Comparison of ENCODE assay signal across 8 cellular contexts in the genomic region with DNA sequence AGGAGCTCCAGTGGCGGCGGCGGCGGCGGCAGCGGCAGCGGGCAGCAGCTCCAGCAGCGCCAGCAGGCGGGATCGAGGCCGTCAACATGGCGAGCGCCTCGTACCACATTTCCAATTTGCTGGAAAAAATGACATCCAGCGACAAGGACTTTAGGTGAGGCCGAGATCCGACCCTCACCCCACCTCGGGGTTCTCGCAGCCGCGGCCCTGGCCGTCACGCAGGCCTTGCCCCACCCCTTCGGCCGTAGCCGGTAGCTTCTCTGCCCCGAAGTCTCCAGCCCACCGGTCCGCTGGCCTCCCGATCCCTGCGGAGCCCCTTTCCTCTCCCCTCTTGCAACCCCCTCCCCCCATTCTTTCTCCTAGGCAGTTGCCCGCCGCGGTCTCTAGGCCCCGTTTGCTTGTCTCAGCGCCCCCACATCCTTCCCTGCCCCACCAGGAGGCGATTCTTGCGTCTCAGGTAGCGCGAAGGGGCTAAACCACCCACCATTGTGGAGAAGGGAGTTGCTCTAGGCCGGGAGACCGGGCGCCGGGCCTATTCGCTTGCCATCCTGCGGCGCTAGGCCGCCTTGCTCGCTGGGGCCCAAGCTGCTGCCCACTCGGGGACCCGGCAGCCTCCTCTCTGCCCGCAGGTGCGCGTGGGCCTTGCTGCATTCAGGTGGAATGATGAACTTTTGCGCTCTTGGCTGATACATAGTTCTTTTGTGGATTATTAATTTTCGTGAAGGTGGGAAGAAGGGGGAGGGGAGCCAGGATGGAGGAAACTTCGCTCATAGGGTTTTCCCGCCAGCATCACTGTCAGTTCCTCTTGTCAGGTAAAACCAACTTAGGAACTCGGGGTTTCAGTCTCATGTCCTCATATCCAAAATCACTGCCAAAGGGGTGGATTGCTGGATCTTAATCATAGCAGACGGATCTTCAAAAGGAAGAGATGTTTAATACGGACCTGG. TPM values are rescaled to one million over a fixed set of nuclear protein-coding genes. Genes with fewer than 3 reads are reported as not detected.
A peak's percentile ranks its signal among the peaks of the same experiment; 100 is the strongest.
DNase-seq lines count a peak whose midpoint lies in the region; ATAC-seq and TF ChIP-seq lines count a peak whose summit lies in the region.

No MANE protein-coding gene starts in this region.

- H3K4me3 ChIP-seq in BE2C (ENCODE audit: low read depth, low read length) (peak overlapping the region; percentile 94), NT2/D1 (ENCODE audit: insufficient read length, low read depth) (peak overlapping the region; percentile 97), fibroblast of the aortic adventitia (ENCODE audit: low read depth, low read length) (peak overlapping the region; percentile 89), neuronal stem cell (ENCODE audit: low read length in 2 of 2) (peak overlapping the region; percentile 65 to 97)

- H3K9ac ChIP-seq in NT2/D1 (ENCODE audit: insufficient read length, low read depth): peak overlapping the region; percentile 99
- peak overlapping the region; percentile 99 for H3K9ac ChIP-seq in neuronal stem cell (ENCODE audit: low read depth, low read length, poor library complexity)

- peak overlapping the region; percentile 97 for H2AFZ ChIP-seq in neuronal stem cell (ENCODE audit: low read length)

- H2AK5ac ChIP-seq in neuronal stem cell (ENCODE audit: low read depth, low read length): peak overlapping the region; percentile 96

- H3K9me3 Mint-ChIP-seq in activated T-helper 1 cell treated with anti-CD3 and anti-CD28 coated beads, Interleukin-12 subunit alpha, Interleukin-12 subunit beta, Interleukin-2, Interleukin-4 antibody, amounts not matched to agents 30 ng/mL and 10 ng/mL and 1 ng/mL, durations not matched to agents 14 hours and 24 hours and 36 hours: no peaks in the 10 kb centered on the region

- peak overlapping the region; percentile 99 for H2BK5ac ChIP-seq in neuronal stem cell (ENCODE audit: low read length)

- peak overlapping the region; percentile 87 for H3K23ac ChIP-seq in neuronal stem cell (ENCODE audit: low read depth, low read length, poor library complexity)

- H3K4me1 ChIP-seq in BE2C (no peaks in the 10 kb centered on the region; the same call in 1 of the 2 replicates), NT2/D1 (ENCODE audit: insufficient read depth, insufficient read length) (no peaks in the 10 kb centered on the region), neuronal stem cell (ENCODE audit: control insufficient read depth in 2 of 2, insufficient read depth in 1 of 2, low read depth in 1 of 2, low read length in 2 of 2) (peaks cover 0 to 3% of the 10 kb centered on the region in 2 donors)

- H3K36me3 Mint-ChIP-seq in activated T-helper 1 cell treated with anti-CD3 and anti-CD28 coated beads, Interleukin-12 subunit alpha, Interleukin-12 subunit beta, Interleukin-2, Interleukin-4 antibody, amounts not matched to agents 30 ng/mL and 10 ng/mL and 1 ng/mL, durations not matched to agents 14 hours and 24 hours and 36 hours (ENCODE audit: low read depth): peaks cover 13% of the 10 kb centered on the region

- H3K14ac ChIP-seq in neuronal stem cell (ENCODE audit: low read length): peak overlapping the region; percentile 63

- H3K4me3 Mint-ChIP-seq in activated T-helper 1 cell treated with anti-CD3 and anti-CD28 coated beads, Interleukin-12 subunit alpha, Interleukin-12 subunit beta, Interleukin-2, Interleukin-4 antibody, amounts not matched to agents 30 ng/mL and 10 ng/mL and 1 ng/mL, durations not matched to agents 14 hours and 24 hours and 36 hours: peak overlapping the region; percentile 92

- H2BK120ac ChIP-seq in neuronal stem cell (ENCODE audit: low read depth, low read length): peak overlapping the region; percentile 97

- peak; percentile 16 for ATAC-seq in GM19023 (IDR thresholded peaks at IDR 0.05; ENCODE audit: unreplicated experiment)
- peak; percentile 2 for ATAC-seq in HG03378 (IDR thresholded peaks at IDR 0.05; ENCODE audit: unreplicated experiment)

- no peak overlapping the region for H4K8ac ChIP-seq in neuronal stem cell (ENCODE audit: low read depth, low read length)

- intact Hi-C loops in activated T-helper 1 cell treated with anti-CD3 and anti-CD28 coated beads, Interleukin-12 subunit alpha, Interleukin-12 subunit beta, Interleukin-2, Interleukin-4 antibody, amounts not matched to agents 30 ng/mL and 10 ng/mL and 1 ng/mL, durations not matched to agents 14 hours and 24 hours and 36 hours (cut with micrococcal nuclease): loop anchor here (1.0 to 10.0 kb wide), 10 partner anchors 181 to 1965 kb away; partner anchors contain the start of genes CPSF6, HELB, LLPH and NUP107

- TF ChIP-seq CTCF in BE2C (IDR thresholded peaks at IDR 0.05; ENCODE audit: low read depth, low read length): no peak
- TF ChIP-seq CTCF in fibroblast of the aortic adventitia (IDR thresholded peaks at IDR 0.05; ENCODE audit: insufficient read depth, low read length): peak; percentile 3

- H3K27ac Mint-ChIP-seq in activated T-helper 1 cell treated with anti-CD3 and anti-CD28 coated beads, Interleukin-12 subunit alpha, Interleukin-12 subunit beta, Interleukin-2, Interleukin-4 antibody, amounts not matched to agents 30 ng/mL and 10 ng/mL and 1 ng/mL, durations not matched to agents 14 hours and 24 hours and 36 hours: peak overlapping the region; percentile 99

- no peaks in the 10 kb centered on the region for H3K27me3 ChIP-seq in BE2C
- H3K27me3 ChIP-seq in NT2/D1 (ENCODE audit: insufficient read depth, insufficient read length): no peaks in the 10 kb centered on the region
- no peaks in the 10 kb centered on the region for H3K27me3 ChIP-seq in neuronal stem cell (ENCODE audit: control insufficient read depth in 3 of 3, insufficient read depth in 3 of 3, low read depth in 1 of 3, low read length in 3 of 3)

- peak overlapping the region; percentile 97 for H3K27ac ChIP-seq in neuronal stem cell (replicated peaks; ENCODE audit: low read length)

- no peaks in the 10 kb centered on the region for H3K27me3 Mint-ChIP-seq in activated T-helper 1 cell treated with anti-CD3 and anti-CD28 coated beads, Interleukin-12 subunit alpha, Interleukin-12 subunit beta, Interleukin-2, Interleukin-4 antibody, amounts not matched to agents 30 ng/mL and 10 ng/mL and 1 ng/mL, durations not matched to agents 14 hours and 24 hours and 36 hours (ENCODE audit: insufficient read depth)

- H3K4ac ChIP-seq in neuronal stem cell (ENCODE audit: low read length): peak overlapping the region; percentile 37

- H4K91ac ChIP-seq in neuronal stem cell (ENCODE audit: low read depth, low read length, poor library complexity): peak overlapping the region; percentile 88

- peak overlapping the region; percentile 55 for H3K4me2 ChIP-seq in neuronal stem cell (ENCODE audit: insufficient read depth, low read length, poor library complexity, severe bottlenecking)

- peak overlapping the region; percentile 30 for H2BK12ac ChIP-seq in neuronal stem cell (ENCODE audit: low read length)

- H2BK15ac ChIP-seq in neuronal stem cell (ENCODE audit: low read length): peak overlapping the region; percentile 84

- peak overlapping the region; percentile 100 for H3K18ac ChIP-seq in neuronal stem cell (ENCODE audit: low read length)

- WGBS in neuronal stem cell (ENCODE audit: extremely low coverage in 2 of 2, insufficient read length in 2 of 2, insufficient replicate concordance in 1 of 2), 2 donors: no CpG with 5 or more reads among the region's 61 CpGs

- peaks cover 10% of the 10 kb centered on the region for H3K36me3 ChIP-seq in BE2C
- H3K36me3 ChIP-seq in NT2/D1 (ENCODE audit: insufficient read depth, insufficient read length, low read length): peaks cover 24% of the 10 kb centered on the region
- H3K36me3 ChIP-seq in neuronal stem cell (replicated peaks in 1 of 2; ENCODE audit: control insufficient read depth in 2 of 2, insufficient read depth in 2 of 2, low read length in 2 of 2): peaks cover 0 to 24% of the 10 kb centered on the region in 2 donors

- H3K79me1 ChIP-seq in neuronal stem cell (ENCODE audit: low read depth, low read length): no peaks in the 10 kb centered on the region

- DNase-seq in BE2C (no peak), NT2/D1 (ENCODE audit: low read depth, low spot score) (peak; percentile 30), fibroblast of the aortic adventitia (ENCODE audit: low read depth) (peak; percentile 22), neuronal stem cell (ENCODE audit: low spot score) (no peak), superior temporal gyrus (ENCODE audit: extremely low spot score) (peak; percentile 47)
- DNase-seq in activated T-helper 1 cell treated with anti-CD3 and anti-CD28 coated beads, Interleukin-12 subunit alpha, Interleukin-12 subunit beta, Interleukin-2, Interleukin-4 antibody, amounts not matched to agents 30 ng/mL and 10 ng/mL and 1 ng/mL, durations not matched to agents 14 hours and 24 hours and 36 hours (ENCODE audit: low spot score): peak; percentile 29

- H3K9me3 ChIP-seq in BE2C (no peaks in the 10 kb centered on the region), NT2/D1 (ENCODE audit: insufficient read depth, low read length) (no peaks in the 10 kb centered on the region; the same call in 1 of the 2 replicates), neuronal stem cell (replicated peaks in 1 of 2; ENCODE audit: control insufficient read depth in 2 of 2, insufficient read depth in 1 of 2, low read depth in 1 of 2, low read length in 2 of 2) (no peaks in the 10 kb centered on the region)

- H3K4me1 Mint-ChIP-seq in activated T-helper 1 cell treated with anti-CD3 and anti-CD28 coated beads, Interleukin-12 subunit alpha, Interleukin-12 subunit beta, Interleukin-2, Interleukin-4 antibody, amounts not matched to agents 30 ng/mL and 10 ng/mL and 1 ng/mL, durations not matched to agents 14 hours and 24 hours and 36 hours (ENCODE audit: low read depth): peaks cover 47% of the 10 kb centered on the region

RNA-seq across cellular contexts. Expression of gene CAND1, which starts 0.7 kb away (rescaled TPM):
- 69.9 TPM for polyA plus RNA-seq in BE2C (2012; ENCODE audit: insufficient read depth, insufficient read length, low read depth)
- 185 and 209 TPM in 2 replicates for total RNA-seq in activated T-helper 1 cell treated with anti-CD3 and anti-CD28 coated beads, Interleukin-12 subunit alpha, Interleukin-12 subunit beta, Interleukin-2, Interleukin-4 antibody, amounts not matched to agents 30 ng/mL and 10 ng/mL and 1 ng/mL, durations not matched to agents 14 hours and 24 hours and 36 hours
- total RNA-seq in fibroblast of the aortic adventitia (ENCODE audit: low replicate concordance): 119 and 238 TPM in 2 replicates
- polyA plus RNA-seq in neuronal stem cell (2013, experiment 1 of 2): 119 TPM
- 122 TPM for polyA plus RNA-seq in neuronal stem cell (2013, experiment 2 of 2)

Comparison
In these comparisons a context has a peak if more than half of its experiments do, and no peak if none do; other contexts are left out.
1. DNase-seq: peak in NT2/D1 (single experiment), activated T-helper 1 cell treated with anti-CD3 and anti-CD28 coated beads, Interleukin-12 subunit alpha, Interleukin-12 subunit beta, Interleukin-2, Interleukin-4 antibody, amounts not matched to agents 30 ng/mL and 10 ng/mL and 1 ng/mL, durations not matched to agents 14 hours and 24 hours and 36 hours (single experiment), fibroblast of the aortic adventitia (single experiment) and superior temporal gyrus (single experiment); none in BE2C (single experiment) and neuronal stem cell (single experiment).
2. Peak in every context shown above with its lines, with median percentiles within 50 percentile points of each other: H3K4me3 ChIP-seq.